1 cellular context compared by ENCODE assay signal in the genomic region with DNA sequence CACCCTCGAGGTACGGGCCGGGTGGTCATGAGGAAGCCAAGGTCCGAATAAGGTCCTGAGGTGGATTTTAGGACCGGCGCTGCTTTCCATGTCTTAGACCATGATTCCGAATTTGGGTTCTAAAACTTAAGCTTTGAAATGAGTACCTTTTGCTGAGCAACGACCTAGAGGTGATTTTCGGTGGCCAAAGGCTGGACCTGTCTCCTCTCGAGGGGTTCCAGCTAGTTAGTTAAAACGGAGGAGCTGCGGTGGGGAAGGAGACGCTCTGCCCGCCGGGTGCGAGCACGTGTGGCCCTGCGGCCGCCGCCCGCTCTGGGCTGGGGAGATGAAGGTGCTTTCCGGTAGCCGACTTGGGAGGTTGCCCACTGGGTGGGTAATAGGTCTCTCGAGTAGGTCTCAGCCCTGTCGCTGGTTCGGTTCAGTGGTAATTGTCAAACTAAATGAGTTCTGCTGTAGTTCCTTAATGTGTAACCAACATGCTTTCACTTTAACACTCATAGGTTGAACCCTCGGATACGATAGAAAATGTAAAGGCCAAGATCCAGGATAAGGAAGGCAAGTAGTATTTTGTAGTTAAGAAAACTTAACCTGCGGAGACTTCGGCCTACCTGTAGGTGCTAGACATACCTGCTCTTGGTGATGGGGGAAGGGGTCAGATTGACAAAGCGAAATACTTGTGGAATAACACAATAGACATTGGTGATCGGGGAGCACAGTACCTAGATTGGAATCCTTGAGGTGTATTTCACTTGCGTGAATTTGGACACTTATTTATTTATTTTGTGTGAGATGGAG.
TF ChIP-seq lines count a peak whose summit lies in the region.

No MANE protein-coding gene starts in this region.

TF ChIP-seq in K562, 482 proteins besides CTCF, POLR2A, EP300 and RAD21 (continued from another document):
- TF ChIP-seq, protein P1, sequence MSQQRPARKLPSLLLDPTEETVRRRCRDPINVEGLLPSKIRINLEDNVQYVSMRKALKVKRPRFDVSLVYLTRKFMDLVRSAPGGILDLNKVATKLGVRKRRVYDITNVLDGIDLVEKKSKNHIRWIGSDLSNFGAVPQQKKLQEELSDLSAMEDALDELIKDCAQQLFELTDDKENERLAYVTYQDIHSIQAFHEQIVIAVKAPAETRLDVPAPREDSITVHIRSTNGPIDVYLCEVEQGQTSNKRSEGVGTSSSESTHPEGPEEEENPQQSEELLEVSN (IDR thresholded peaks at IDR 0.05; ENCODE audit: borderline replicate concordance in 1 of 2, extremely low read depth in 1 of 2, insufficient read depth in 1 of 2, insufficient read length in 1 of 2, low read depth in 1 of 2, low read length in 1 of 2, poor library complexity in 1 of 2, severe bottlenecking in 1 of 2), result peak in 1 of 2 experiments; percentile 42
- TF ChIP-seq, protein P2, sequence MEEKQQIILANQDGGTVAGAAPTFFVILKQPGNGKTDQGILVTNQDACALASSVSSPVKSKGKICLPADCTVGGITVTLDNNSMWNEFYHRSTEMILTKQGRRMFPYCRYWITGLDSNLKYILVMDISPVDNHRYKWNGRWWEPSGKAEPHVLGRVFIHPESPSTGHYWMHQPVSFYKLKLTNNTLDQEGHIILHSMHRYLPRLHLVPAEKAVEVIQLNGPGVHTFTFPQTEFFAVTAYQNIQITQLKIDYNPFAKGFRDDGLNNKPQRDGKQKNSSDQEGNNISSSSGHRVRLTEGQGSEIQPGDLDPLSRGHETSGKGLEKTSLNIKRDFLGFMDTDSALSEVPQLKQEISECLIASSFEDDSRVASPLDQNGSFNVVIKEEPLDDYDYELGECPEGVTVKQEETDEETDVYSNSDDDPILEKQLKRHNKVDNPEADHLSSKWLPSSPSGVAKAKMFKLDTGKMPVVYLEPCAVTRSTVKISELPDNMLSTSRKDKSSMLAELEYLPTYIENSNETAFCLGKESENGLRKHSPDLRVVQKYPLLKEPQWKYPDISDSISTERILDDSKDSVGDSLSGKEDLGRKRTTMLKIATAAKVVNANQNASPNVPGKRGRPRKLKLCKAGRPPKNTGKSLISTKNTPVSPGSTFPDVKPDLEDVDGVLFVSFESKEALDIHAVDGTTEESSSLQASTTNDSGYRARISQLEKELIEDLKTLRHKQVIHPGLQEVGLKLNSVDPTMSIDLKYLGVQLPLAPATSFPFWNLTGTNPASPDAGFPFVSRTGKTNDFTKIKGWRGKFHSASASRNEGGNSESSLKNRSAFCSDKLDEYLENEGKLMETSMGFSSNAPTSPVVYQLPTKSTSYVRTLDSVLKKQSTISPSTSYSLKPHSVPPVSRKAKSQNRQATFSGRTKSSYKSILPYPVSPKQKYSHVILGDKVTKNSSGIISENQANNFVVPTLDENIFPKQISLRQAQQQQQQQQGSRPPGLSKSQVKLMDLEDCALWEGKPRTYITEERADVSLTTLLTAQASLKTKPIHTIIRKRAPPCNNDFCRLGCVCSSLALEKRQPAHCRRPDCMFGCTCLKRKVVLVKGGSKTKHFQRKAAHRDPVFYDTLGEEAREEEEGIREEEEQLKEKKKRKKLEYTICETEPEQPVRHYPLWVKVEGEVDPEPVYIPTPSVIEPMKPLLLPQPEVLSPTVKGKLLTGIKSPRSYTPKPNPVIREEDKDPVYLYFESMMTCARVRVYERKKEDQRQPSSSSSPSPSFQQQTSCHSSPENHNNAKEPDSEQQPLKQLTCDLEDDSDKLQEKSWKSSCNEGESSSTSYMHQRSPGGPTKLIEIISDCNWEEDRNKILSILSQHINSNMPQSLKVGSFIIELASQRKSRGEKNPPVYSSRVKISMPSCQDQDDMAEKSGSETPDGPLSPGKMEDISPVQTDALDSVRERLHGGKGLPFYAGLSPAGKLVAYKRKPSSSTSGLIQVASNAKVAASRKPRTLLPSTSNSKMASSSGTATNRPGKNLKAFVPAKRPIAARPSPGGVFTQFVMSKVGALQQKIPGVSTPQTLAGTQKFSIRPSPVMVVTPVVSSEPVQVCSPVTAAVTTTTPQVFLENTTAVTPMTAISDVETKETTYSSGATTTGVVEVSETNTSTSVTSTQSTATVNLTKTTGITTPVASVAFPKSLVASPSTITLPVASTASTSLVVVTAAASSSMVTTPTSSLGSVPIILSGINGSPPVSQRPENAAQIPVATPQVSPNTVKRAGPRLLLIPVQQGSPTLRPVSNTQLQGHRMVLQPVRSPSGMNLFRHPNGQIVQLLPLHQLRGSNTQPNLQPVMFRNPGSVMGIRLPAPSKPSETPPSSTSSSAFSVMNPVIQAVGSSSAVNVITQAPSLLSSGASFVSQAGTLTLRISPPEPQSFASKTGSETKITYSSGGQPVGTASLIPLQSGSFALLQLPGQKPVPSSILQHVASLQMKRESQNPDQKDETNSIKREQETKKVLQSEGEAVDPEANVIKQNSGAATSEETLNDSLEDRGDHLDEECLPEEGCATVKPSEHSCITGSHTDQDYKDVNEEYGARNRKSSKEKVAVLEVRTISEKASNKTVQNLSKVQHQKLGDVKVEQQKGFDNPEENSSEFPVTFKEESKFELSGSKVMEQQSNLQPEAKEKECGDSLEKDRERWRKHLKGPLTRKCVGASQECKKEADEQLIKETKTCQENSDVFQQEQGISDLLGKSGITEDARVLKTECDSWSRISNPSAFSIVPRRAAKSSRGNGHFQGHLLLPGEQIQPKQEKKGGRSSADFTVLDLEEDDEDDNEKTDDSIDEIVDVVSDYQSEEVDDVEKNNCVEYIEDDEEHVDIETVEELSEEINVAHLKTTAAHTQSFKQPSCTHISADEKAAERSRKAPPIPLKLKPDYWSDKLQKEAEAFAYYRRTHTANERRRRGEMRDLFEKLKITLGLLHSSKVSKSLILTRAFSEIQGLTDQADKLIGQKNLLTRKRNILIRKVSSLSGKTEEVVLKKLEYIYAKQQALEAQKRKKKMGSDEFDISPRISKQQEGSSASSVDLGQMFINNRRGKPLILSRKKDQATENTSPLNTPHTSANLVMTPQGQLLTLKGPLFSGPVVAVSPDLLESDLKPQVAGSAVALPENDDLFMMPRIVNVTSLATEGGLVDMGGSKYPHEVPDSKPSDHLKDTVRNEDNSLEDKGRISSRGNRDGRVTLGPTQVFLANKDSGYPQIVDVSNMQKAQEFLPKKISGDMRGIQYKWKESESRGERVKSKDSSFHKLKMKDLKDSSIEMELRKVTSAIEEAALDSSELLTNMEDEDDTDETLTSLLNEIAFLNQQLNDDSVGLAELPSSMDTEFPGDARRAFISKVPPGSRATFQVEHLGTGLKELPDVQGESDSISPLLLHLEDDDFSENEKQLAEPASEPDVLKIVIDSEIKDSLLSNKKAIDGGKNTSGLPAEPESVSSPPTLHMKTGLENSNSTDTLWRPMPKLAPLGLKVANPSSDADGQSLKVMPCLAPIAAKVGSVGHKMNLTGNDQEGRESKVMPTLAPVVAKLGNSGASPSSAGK (IDR thresholded peaks at IDR 0.05), result peak; percentile 59
- TF ChIP-seq BDP1 (IDR thresholded peaks at IDR 0.05; ENCODE audit: insufficient read depth, insufficient read length) (no peak), EP400 (IDR thresholded peaks at IDR 0.05) (0 out of 2 replicates have a peak, but pooled peaks have one; percentile 9), PTRF (tag; IDR thresholded peaks at IDR 0.05) (no peak), KDM5B (IDR thresholded peaks at IDR 0.05; ENCODE audit: insufficient replicate concordance, low read depth, low read length) (no peak), POLR2G (IDR thresholded peaks at IDR 0.05; ENCODE audit: low read depth, low read length) (peak; percentile 41; the same call in 1 of the 2 replicates), ZNF696 (CRISPR knock-in tag; conservative IDR thresholded peaks at IDR 0.05) (no peak), KDM4B (IDR thresholded peaks at IDR 0.05; ENCODE audit: borderline replicate concordance in 2 of 2, low read depth in 1 of 2) (no peak), MYC (IDR thresholded peaks at IDR 0.05; ENCODE audit: low read depth, low read length) (peak; percentile 69), MYC (CRISPR knock-in tag; IDR thresholded peaks at IDR 0.05; ENCODE audit: borderline replicate concordance, low read depth) (peak; percentile 50; the same call in 1 of the 2 replicates), TAF9B (IDR thresholded peaks at IDR 0.05; ENCODE audit: partially characterized antibody) (no peak), ZFPM2 (CRISPR knock-in tag; IDR thresholded peaks at IDR 0.05) (no peak)
- TF ChIP-seq, protein P3, sequence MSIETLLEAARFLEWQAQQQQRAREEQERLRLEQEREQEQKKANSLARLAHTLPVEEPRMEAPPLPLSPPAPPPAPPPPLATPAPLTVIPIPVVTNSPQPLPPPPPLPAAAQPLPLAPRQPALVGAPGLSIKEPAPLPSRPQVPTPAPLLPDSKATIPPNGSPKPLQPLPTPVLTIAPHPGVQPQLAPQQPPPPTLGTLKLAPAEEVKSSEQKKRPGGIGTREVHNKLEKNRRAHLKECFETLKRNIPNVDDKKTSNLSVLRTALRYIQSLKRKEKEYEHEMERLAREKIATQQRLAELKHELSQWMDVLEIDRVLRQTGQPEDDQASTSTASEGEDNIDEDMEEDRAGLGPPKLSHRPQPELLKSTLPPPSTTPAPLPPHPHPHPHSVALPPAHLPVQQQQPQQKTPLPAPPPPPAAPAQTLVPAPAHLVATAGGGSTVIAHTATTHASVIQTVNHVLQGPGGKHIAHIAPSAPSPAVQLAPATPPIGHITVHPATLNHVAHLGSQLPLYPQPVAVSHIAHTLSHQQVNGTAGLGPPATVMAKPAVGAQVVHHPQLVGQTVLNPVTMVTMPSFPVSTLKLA (conservative IDR thresholded peaks at IDR 0.05), result peak; percentile 79 to 86
